In the genomic region with DNA sequence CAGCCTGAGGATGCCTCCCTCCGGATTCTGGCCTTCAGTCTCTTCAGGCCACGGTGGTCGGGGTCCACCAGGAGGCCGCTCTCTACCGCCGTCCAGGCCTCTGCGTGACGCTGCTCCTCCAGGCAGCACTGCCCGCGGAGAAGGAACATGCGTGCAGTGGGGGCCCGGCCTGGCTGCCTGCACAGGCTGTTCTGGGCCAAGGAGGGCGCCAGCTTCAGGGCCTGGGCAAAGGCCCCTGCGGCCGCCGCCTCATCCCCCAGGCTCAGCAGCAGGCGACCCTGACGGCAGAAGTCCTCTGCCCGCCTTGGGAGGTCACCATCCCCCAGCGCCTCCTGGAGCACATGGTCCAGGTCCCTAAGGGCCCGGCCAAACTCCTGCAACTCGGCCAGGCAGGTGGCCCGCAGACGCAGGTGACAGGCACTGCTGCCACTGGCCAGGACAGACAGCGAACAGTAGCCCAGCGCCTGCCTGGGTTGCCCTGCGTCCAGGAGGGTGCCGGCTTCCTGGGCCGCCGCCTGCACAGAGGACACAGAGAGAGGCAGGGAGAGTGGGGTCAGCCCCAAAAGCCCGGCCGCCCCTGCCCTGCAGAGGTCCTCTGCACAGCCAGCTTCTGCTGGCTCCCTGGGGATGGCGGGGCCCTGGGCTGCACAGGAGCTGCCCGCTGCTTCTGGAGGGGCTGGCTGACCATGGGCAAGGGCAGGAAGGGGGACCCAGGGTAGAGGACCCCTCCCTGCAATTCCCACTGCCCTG, we compare ENCODE assay signal across 8 cellular contexts. TPM values are rescaled to one million over a fixed set of nuclear protein-coding genes. Genes with fewer than 3 reads are reported as not detected.
A peak's percentile ranks its signal among the peaks of the same experiment; 100 is the strongest.
DNase-seq lines count a peak whose midpoint lies in the region; ATAC-seq and TF ChIP-seq lines count a peak whose summit lies in the region.

No MANE protein-coding gene starts in this region.

- no peaks in the 10 kb centered on the region for H3K36me3 ChIP-seq in HUES48 (ENCODE audit: control insufficient read depth, insufficient read depth, low read length)
- no peaks in the 10 kb centered on the region for H3K36me3 ChIP-seq in mammary epithelial cell (ENCODE audit: insufficient read depth, low read length)

- H3K27me3 ChIP-seq in HUES48 (ENCODE audit: control insufficient read depth, insufficient read depth, low read length): peaks cover 21% of the 10 kb centered on the region
- H3K27me3 ChIP-seq in mammary epithelial cell (ENCODE audit: insufficient read depth, low read length): no peaks in the 10 kb centered on the region

- POLR2A ChIA-PET in AG04449 (lab: Yijun Ruan, JAX): no interaction called here

- intact Hi-C loops in mammary epithelial cell (cut with micrococcal nuclease): loop anchor here (2.0 kb wide), 1 partner anchor 55 kb away; a partner anchor contains a TSS

- no peak overlapping the region for H2AFZ ChIP-seq in mammary epithelial cell (ENCODE audit: low read depth, low read length)

- peaks cover 6 to 37% (median 15%) of the 10 kb centered on the region in 3 donors for H3K4me1 Mint-ChIP-seq in naive B cell

- no peak for TF ChIP-seq CTCF in AG04449 (IDR thresholded peaks at IDR 0.05; ENCODE audit: insufficient read depth, low read length, missing control alignments)
- TF ChIP-seq CTCF in mammary epithelial cell (conservative IDR thresholded peaks at IDR 0.05 in 1 of 2, IDR thresholded peaks at IDR 0.05 in 1 of 2; ENCODE audit: extremely low read depth in 1 of 2, insufficient read depth in 1 of 2, low read depth in 1 of 2, low read length in 2 of 2): no peak

- H3K27ac ChIP-seq in HUES48 (ENCODE audit: low read depth, low read length) (no peak overlapping the region), mammary epithelial cell (ENCODE audit: insufficient read depth, low read depth, low read length) (no peak overlapping the region)

- CTCF ChIA-PET in AG04449 (lab: Yijun Ruan, JAX): no interaction called here
- CTCF ChIA-PET in mammary epithelial cell (lab: Charles Lee; ENCODE audit: low non-redundant PET): no interaction called here

- WGBS in mammary epithelial cell (ENCODE audit: low coverage, missing lambda C conversion rate): 93% methylated on average over 13 of the region's 34 CpGs

- no TSS peak for BruUV-seq in mammary epithelial cell (replicated peaks; lab: Mats Ljungman, UMichigan)

- no peak overlapping the region for H3K9ac ChIP-seq in HUES48 (ENCODE audit: low read depth, low read length)
- H3K9ac ChIP-seq in mammary epithelial cell (ENCODE audit: insufficient read depth, low read length): no peak overlapping the region

- peaks cover 11% of the 10 kb centered on the region for H3K79me2 ChIP-seq in mammary epithelial cell (ENCODE audit: insufficient read depth, low read length)

- DNase-seq in AG04449 (ENCODE audit: low read depth, low spot score): no peak
- DNase-seq in mammary epithelial cell: no peak
- no peak for DNase-seq in naive B cell
- DNase-seq in pons (ENCODE audit: low spot score): no peak
- no peak for DNase-seq in NCI-H69 (lab: John Stamatoyannopoulos, UW)
- no peak for DNase-seq in NCI-H2107 (lab: John Stamatoyannopoulos, UW)
- no peak for DNase-seq in NOMO-1 treated with dmso at 0.1 percent for 144 hours (lab: John Stamatoyannopoulos, UW; ENCODE audit: unreplicated experiment)

- peak overlapping the region in 1 of 6 donors; percentile 54 for H3K27ac Mint-ChIP-seq in naive B cell

- peaks cover 0 to 12% (median 4%) of the 10 kb centered on the region in 7 donors for H3K9me3 Mint-ChIP-seq in naive B cell

- H4K20me1 ChIP-seq in mammary epithelial cell (ENCODE audit: insufficient read depth, low read length): no peaks in the 10 kb centered on the region

- H3K4me2 ChIP-seq in mammary epithelial cell (ENCODE audit: insufficient read depth, low read depth, low read length): peak overlapping the region; percentile 99

- H3K4me3 Mint-ChIP-seq in naive B cell: peak overlapping the region in 7 of 8 donors; percentile 79 to 91 (median 86)

- H3K4me1 ChIP-seq in HUES48 (ENCODE audit: control insufficient read depth, insufficient read depth, low read length) (peaks cover 5% of the 10 kb centered on the region; the same call in 1 of the 2 replicates), mammary epithelial cell (ENCODE audit: insufficient read depth, low read length) (peaks cover 20% of the 10 kb centered on the region)

- dilution Hi-C loops in mammary epithelial cell (cut with HindIII; ENCODE audit: low sequenced_read_pairs): no loop called here

- H3K27me3 Mint-ChIP-seq in naive B cell: no peaks in the 10 kb centered on the region

- H3K36me3 Mint-ChIP-seq in naive B cell: no peaks in the 10 kb centered on the region

- H3K4me3 ChIP-seq in AG04449 (ENCODE audit: low read depth, low read length) (peak overlapping the region; percentile 84), HUES48 (ENCODE audit: low read depth, low read length) (peak overlapping the region; percentile 67; the same call in 1 of the 2 replicates), mammary epithelial cell (replicated peaks in 1 of 3; ENCODE audit: insufficient read depth in 1 of 3, low read depth in 2 of 3, low read length in 3 of 3) (peak overlapping the region; percentile 64 to 91 (median 69))

- ATAC-seq in naive B cell (ENCODE audit: low read depth in 2 of 2): no peak

- in situ Hi-C loops in mammary epithelial cell (cut with MboI; ENCODE audit: low sequenced_read_pairs in 2 of 2): no loop called here

- H3K9me3 ChIP-seq in HUES48 (ENCODE audit: control insufficient read depth, insufficient read depth, low read length): peaks cover 8% of the 10 kb centered on the region; the same call in 1 of the 2 replicates
- peaks cover 5% of the 10 kb centered on the region for H3K9me3 ChIP-seq in mammary epithelial cell (replicated peaks; ENCODE audit: insufficient read depth, low read length)

RNA-seq across cellular contexts. Expression of a gene that starts 8.7 kb away (rescaled TPM):
- not detected for total RNA-seq in mammary epithelial cell
- polyA plus RNA-seq in mammary epithelial cell (not detected), naive B cell (ENCODE audit: low read depth in 6 of 6) (1 to 10 TPM in 5 of 6 donors, not detected in 1; 1.0 to 8.5 (median 5.3) TPM)
- polyA minus RNA-seq in mammary epithelial cell: not detected

RNA-seq across cellular contexts. Expression of a gene that starts 55.0 kb away (rescaled TPM):
- 10 to 100 TPM; 15.7 to 29.1 TPM for total RNA-seq in mammary epithelial cell
- polyA plus RNA-seq in mammary epithelial cell (26.3 TPM), naive B cell (ENCODE audit: low read depth in 6 of 6) (10 to 100 TPM; 11.6 to 18.6 (median 13.7) TPM)
- 3.5 TPM for polyA minus RNA-seq in mammary epithelial cell
